ENCODE assay signal across 22 cellular contexts in the genomic region with DNA sequence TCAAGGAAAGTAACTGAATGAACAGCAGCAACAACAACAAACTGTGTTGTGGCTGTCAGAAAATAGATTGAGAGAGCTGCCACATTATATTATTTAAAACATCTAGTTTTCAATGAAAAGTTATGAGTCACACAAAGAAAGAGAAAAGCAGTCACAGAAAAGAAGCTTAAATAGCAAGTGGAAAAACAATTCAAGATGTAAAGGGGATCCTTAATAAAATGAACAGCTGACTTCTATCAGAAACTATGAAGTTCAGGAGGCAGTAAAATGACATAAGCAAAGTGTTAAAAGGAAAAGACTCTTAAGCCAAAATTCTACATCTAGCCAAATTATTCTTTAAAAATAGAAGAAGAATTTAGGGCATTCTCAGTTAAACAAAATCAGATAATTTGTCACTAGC. TPM values are rescaled to one million over a fixed set of nuclear protein-coding genes. Genes with fewer than 3 reads are reported as not detected.
DNase-seq lines count a peak whose midpoint lies in the region; ATAC-seq, FAIRE-seq and TF ChIP-seq lines count a peak whose summit lies in the region.
"Had no signal": no experiment of that assay in that cellular context is flagged by ENCODE, and none has a peak within 500 bp of the region (broad histone marks: within the 10 kb centered on the region; RNA-seq: fewer than 3 reads in every experiment).

No MANE protein-coding gene starts in this region.

- H3K36me3 Mint-ChIP-seq in endodermal cell (ENCODE audit: low read depth): no peaks in the 10 kb centered on the region

- no peak overlapping the region for H3K27ac Mint-ChIP-seq in endodermal cell
- H3K27ac Mint-ChIP-seq: CD4-positive, alpha-beta T cell had no signal

- H3K4me3 ChIP-seq in right cardiac atrium (ENCODE audit: low read length): peak overlapping the region; percentile 54
- no peak overlapping the region for H3K4me3 ChIP-seq in adipocyte (ENCODE audit: low read length)
- H3K4me3 ChIP-seq in psoas muscle: peak overlapping the region; percentile 69
- H3K4me3 ChIP-seq in endodermal cell (ENCODE audit: low read length): no peak overlapping the region
- H3K4me3 ChIP-seq: A549, GM12878, SJCRH30 had no signal

- H3K4me1 Mint-ChIP-seq in endodermal cell: no peaks in the 10 kb centered on the region

- H3K9ac ChIP-seq in adipocyte (ENCODE audit: low read length): no peak overlapping the region
- no peak overlapping the region for H3K9ac ChIP-seq in endodermal cell (ENCODE audit: extremely low read depth, low read length, poor library complexity, severe bottlenecking)

- TF ChIP-seq CTCF in psoas muscle (IDR thresholded peaks at IDR 0.05): no peak
- no peak for TF ChIP-seq CTCF in endodermal cell (conservative IDR thresholded peaks at IDR 0.05)

- no peak for FAIRE-seq in urothelium cell line (lab: Jason Lieb, UNC)
- FAIRE-seq: A549, GM12878, H54 had no signal

- intact Hi-C loops in right cardiac atrium (cut with DNase I) (loop anchor here in 1 of 4 donors (10.0 kb wide), 1 partner anchor 114 kb away; no protein-coding TSS in a partner anchor), left ventricle myocardium superior (cut with micrococcal nuclease) (no loop called here), psoas muscle (cut with DNase I) (no loop called here)

- no peaks in the 10 kb centered on the region for H3K9me3 Mint-ChIP-seq in endodermal cell
- H3K9me3 Mint-ChIP-seq: CD4-positive, alpha-beta T cell had no signal

- no peaks in the 10 kb centered on the region for H3K27me3 ChIP-seq in right cardiac atrium (ENCODE audit: control insufficient read depth, insufficient read depth)
- no peaks in the 10 kb centered on the region for H3K27me3 ChIP-seq in adipocyte (replicated peaks; ENCODE audit: control insufficient read depth, insufficient read depth, low read length)
- H3K27me3 ChIP-seq in psoas muscle (ENCODE audit: insufficient read depth in 3 of 3, low read length in 2 of 3): peaks cover 0 to 10% (median 5%) of the 10 kb centered on the region in 3 donors
- peaks cover 24% of the 10 kb centered on the region for H3K27me3 ChIP-seq in endodermal cell (ENCODE audit: control insufficient read depth, insufficient read depth, low read length, poor library complexity, severe bottlenecking)
- H3K27me3 ChIP-seq: BE2C, SJCRH30 had no signal

- H3K4me1 ChIP-seq in right cardiac atrium (ENCODE audit: control insufficient read depth, insufficient read depth, low read length): peaks cover 2% of the 10 kb centered on the region
- peaks cover 1% of the 10 kb centered on the region for H3K4me1 ChIP-seq in adipocyte (ENCODE audit: control insufficient read depth, insufficient read depth, low read length)
- no peaks in the 10 kb centered on the region for H3K4me1 ChIP-seq in psoas muscle
- H3K4me1 ChIP-seq in endodermal cell (ENCODE audit: control insufficient read depth, insufficient read depth, low read length): no peaks in the 10 kb centered on the region
- H3K4me1 ChIP-seq: A549, BE2C, SJCRH30 had no signal

- ATAC-seq in right cardiac atrium (no peak), left ventricle myocardium superior (no peak), psoas muscle (no peak)
- ATAC-seq: A549, GM12878 had no signal

- H3K36me3 ChIP-seq in adipocyte (ENCODE audit: control insufficient read depth, insufficient read depth, low read length, severe bottlenecking) (no peaks in the 10 kb centered on the region), psoas muscle (ENCODE audit: insufficient read depth in 1 of 2, low read depth in 1 of 2) (no peaks in the 10 kb centered on the region), endodermal cell (ENCODE audit: control insufficient read depth, insufficient read depth, low read length) (no peaks in the 10 kb centered on the region)
- H3K36me3 ChIP-seq: BE2C had no signal

- no peak overlapping the region for H3K4me3 Mint-ChIP-seq in endodermal cell
- H3K4me3 Mint-ChIP-seq: CD4-positive, alpha-beta T cell had no signal

- no peaks in the 10 kb centered on the region for H3K9me3 ChIP-seq in right cardiac atrium (ENCODE audit: control insufficient read depth, low read length)
- H3K9me3 ChIP-seq in adipocyte (ENCODE audit: control insufficient read depth, low read length): no peaks in the 10 kb centered on the region
- H3K9me3 ChIP-seq in psoas muscle: no peaks in the 10 kb centered on the region
- H3K9me3 ChIP-seq in endodermal cell (ENCODE audit: control insufficient read depth, low read length): no peaks in the 10 kb centered on the region
- H3K9me3 ChIP-seq: A549, BE2C, SJCRH30 had no signal

- peaks cover 49% of the 10 kb centered on the region for H3K27me3 Mint-ChIP-seq in endodermal cell (ENCODE audit: insufficient read depth)

- DNase-seq in right cardiac atrium (no peak), left ventricle myocardium superior (no peak), adipocyte (ENCODE audit: low read depth) (peak; percentile 4), psoas muscle (no peak), endodermal cell (no peak), NK-92 (lab: John Stamatoyannopoulos, UW; ENCODE audit: unreplicated experiment) (no peak), RKO (ENCODE audit: low spot score) (no peak), urothelium cell line (ENCODE audit: low spot score) (no peak)
- DNase-seq: BE2C; CD4-positive, alpha-beta T cell; COR-L47; DMS 273 treated with DMSO at 0.1 percent for 48 hours; DMS79 treated with DMSO at 0.1 percent for 48 hours; Kasumi-1; NCI-H1694 treated with DMSO at 0.1 percent for 48 hours; NCI-H446; NCI-H526; SJCRH30 had no signal

- H3K27ac ChIP-seq in right cardiac atrium (ENCODE audit: low read length): no peak overlapping the region
- H3K27ac ChIP-seq in psoas muscle: no peak overlapping the region
- no peak overlapping the region for H3K27ac ChIP-seq in endodermal cell (ENCODE audit: low read depth, low read length)
- H3K27ac ChIP-seq: A549, SJCRH30 had no signal

RNA-seq across cellular contexts. Expression of a gene that starts 5.6 kb away (rescaled TPM):
- 10 to 100 TPM; 30.1 to 48.5 (median 41.8) TPM for total RNA-seq in right cardiac atrium
- polyA plus RNA-seq in right cardiac atrium: 44.0 TPM
- total RNA-seq in left ventricle myocardium superior: 33.1 TPM
- 10 to 100 TPM; 17.9 to 29.5 (median 19.9) TPM for total RNA-seq in psoas muscle
- polyA plus RNA-seq in psoas muscle: 10 to 100 TPM; 16.0 to 35.4 (median 22.7) TPM
- total RNA-seq in endodermal cell: under 1 TPM; 0.29 to 0.59 TPM
- polyA plus RNA-seq in endodermal cell (2013, experiment 1 of 2): not detected
- 0.12 TPM for polyA plus RNA-seq in endodermal cell (2013, experiment 2 of 2)
- total RNA-seq: CD4-positive, alpha-beta T cell; GM12878; MCF 10A had no signal
- polyA plus RNA-seq: A549, GM12878 had no signal

RNA-seq across cellular contexts. Expression of a gene that starts 42.6 kb away (rescaled TPM):
- total RNA-seq in right cardiac atrium (1 to 10 TPM in 1 of 4 donors, under 1 TPM in 3; 0.59 to 1.5 (median 0.78) TPM), left ventricle myocardium superior (0.37 TPM), psoas muscle (under 1 TPM; 0.27 to 0.60 (median 0.52) TPM), endodermal cell (1 to 10 TPM in 1 of 2 donors, under 1 TPM in 1; 0.69 to 1.2 TPM)
- polyA plus RNA-seq in right cardiac atrium (0.48 TPM), psoas muscle (under 1 TPM; 0.21 to 0.39 (median 0.23) TPM)
- polyA plus RNA-seq in endodermal cell (2013, experiment 1 of 2): 0.36 TPM
- 0.21 TPM for polyA plus RNA-seq in endodermal cell (2013, experiment 2 of 2)
- total RNA-seq: CD4-positive, alpha-beta T cell; GM12878; SJCRH30 had no signal
- polyA plus RNA-seq: A549 had no signal

Comparison
In these comparisons a context has a peak if more than half of its experiments do, and no peak if none do; other contexts are left out.
1. H3K4me3 ChIP-seq: peak in right cardiac atrium (single experiment) and psoas muscle (single experiment); none in adipocyte (single experiment) and endodermal cell (single experiment).
2. RNA of a gene that starts 5.6 kb away (total RNA-seq): 30.1 to 48.5 TPM in right cardiac atrium, 33.1 TPM in left ventricle myocardium superior (single experiment) and 17.9 to 29.5 TPM in psoas muscle; 0.29 to 0.59 TPM in endodermal cell; every median in the first group is over 10 times any median in the second.